ENCODE assay signal across 24 cellular contexts in genomic region chr6:121600389-121601233, GRCh38.
"Had no signal": no experiment of that assay in that cellular context is flagged by ENCODE, and none has a peak within 500 bp of the region (broad histone marks: within the 10 kb centered on the region; RNA-seq: fewer than 3 reads in every experiment).

No MANE protein-coding gene starts in this region.

- H3K9ac ChIP-seq: neural progenitor cell had no signal

- DNase-seq: erythroblast; gastrocnemius medialis; heart right ventricle; immature natural killer cell; kidney; left cardiac atrium; left ventricle myocardium inferior; lower lobe of right lung; midbrain; nucleus accumbens; ovary; right cardiac atrium; spleen; stimulated activated CD4-positive, alpha-beta T cell treated with anti-CD3 and anti-CD28 coated beads, Interleukin-15, amount 100 ng/mL, for 24 hours; stimulated activated CD4-positive, alpha-beta T cell treated with anti-CD3 and anti-CD28 coated beads, Interleukin-2, amount 100 ng/mL, for 24 hours; stimulated activated CD4-positive, alpha-beta T cell treated with anti-CD3 and anti-CD28 coated beads, Interleukin-4, amount 100 ng/mL, for 4 hours; stimulated activated naive B cell treated with anti-CD40 and anti-IgM and Interleukin-4, amounts not matched to agents 10 μg/mL and 1 μg/mL and 100 μg/mL, for 72 hours; stimulated activated naive CD8-positive, alpha-beta T cell treated with anti-CD3 and anti-CD28 coated beads, Interleukin-15, amount 100 ng/mL, for 72 hours; testis; transverse colon had no signal

- H3K4me1 ChIP-seq: gastrocnemius medialis, heart right ventricle, left ventricle myocardium inferior, lower lobe of right lung, neural progenitor cell, spleen, testis, transverse colon had no signal

- FAIRE-seq: colon, endothelial cell of umbilical vein, kidney had no signal

- ATAC-seq: gastrocnemius medialis; heart right ventricle; left cardiac atrium; lower lobe of right lung; natural killer cell treated with Interleukin-12 subunit alpha and Interleukin-12 subunit beta and Interleukin-15 and Interleukin-18, amount 100 ng/mL, for 72 hours; right cardiac atrium; stimulated activated naive B cell treated with anti-CD40 and anti-IgM and Interleukin-4, amounts not matched to agents 10 μg/mL and 1 μg/mL and 100 μg/mL, for 72 hours; stimulated activated naive CD8-positive, alpha-beta T cell treated with anti-CD3 and anti-CD28 coated beads, Interleukin-15, amount 100 ng/mL, for 72 hours had no signal

- H2AFZ ChIP-seq: neural progenitor cell had no signal

- H3K4me3 ChIP-seq: gastrocnemius medialis, heart right ventricle, left ventricle myocardium inferior, lower lobe of right lung, neural progenitor cell, ovary, spleen, testis, transverse colon had no signal

- H3K9me3 ChIP-seq: gastrocnemius medialis, heart right ventricle, left ventricle myocardium inferior, lower lobe of right lung, ovary, spleen, testis, transverse colon had no signal

- H3K27ac ChIP-seq: gastrocnemius medialis, heart right ventricle, left ventricle myocardium inferior, lower lobe of right lung, neural progenitor cell, ovary, spleen, testis, transverse colon had no signal

- H3K36me3 ChIP-seq: gastrocnemius medialis, heart right ventricle, left ventricle myocardium inferior, lower lobe of right lung, neural progenitor cell, ovary, spleen, transverse colon had no signal

- H3K4me2 ChIP-seq: neural progenitor cell had no signal

- H3K27me3 ChIP-seq: gastrocnemius medialis, heart right ventricle, neural progenitor cell, ovary, spleen, testis, transverse colon had no signal
